In the genomic region with DNA sequence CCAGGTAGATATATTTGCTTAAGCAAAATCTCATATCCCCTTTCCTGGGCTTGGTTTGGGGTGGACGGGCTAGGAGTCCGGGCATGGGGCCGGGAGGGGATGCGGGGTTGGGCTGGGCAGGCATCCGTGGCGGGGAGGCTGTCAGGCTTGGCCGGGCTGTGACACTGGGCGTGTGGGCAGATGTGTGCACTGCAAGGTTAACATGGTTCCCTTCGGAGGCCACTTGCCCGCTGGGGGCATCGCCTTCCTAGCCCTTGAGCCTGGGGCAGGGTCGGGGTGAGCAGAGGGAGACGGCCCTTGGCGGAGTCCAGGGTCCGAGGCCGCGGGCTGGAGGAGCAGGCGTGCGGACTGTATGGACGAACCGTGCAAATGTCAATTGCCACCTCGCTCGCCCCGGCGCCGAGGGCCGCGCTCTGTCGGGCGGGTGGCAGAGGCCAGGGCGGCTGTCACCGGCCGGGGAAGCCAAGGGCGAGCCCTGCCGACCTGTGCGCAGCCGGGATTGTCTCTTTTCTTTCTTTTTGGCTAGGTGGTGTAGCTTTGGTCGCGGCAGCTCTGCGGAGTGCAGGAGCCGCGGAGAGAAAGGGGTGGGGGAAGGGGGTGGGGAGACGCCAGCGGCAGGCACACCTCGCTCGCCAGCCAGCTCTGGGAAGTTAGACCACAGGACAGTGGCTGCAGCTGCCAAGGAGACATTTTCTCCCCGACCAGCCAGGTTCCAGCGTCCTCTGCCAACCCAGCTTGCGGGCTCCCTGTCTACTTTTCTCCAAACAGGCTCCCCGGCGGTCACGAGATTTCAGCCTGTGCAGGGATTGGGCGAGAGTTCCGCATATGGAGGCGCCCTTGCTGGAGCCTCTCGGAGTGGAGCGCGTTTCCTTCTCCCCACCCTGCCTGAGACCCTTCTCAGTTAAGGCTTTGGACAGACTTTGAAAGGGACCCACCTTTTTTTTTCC, we compare ENCODE assay signal across 8 cellular contexts. TPM values are rescaled to one million over a fixed set of nuclear protein-coding genes. Genes with fewer than 3 reads are reported as not detected.
A peak's percentile ranks its signal among the peaks of the same experiment; 100 is the strongest.
DNase-seq lines count a peak whose midpoint lies in the region; FAIRE-seq and TF ChIP-seq lines count a peak whose summit lies in the region.

No MANE protein-coding gene starts in this region.

- no peak for TF ChIP-seq CTCF in Caco-2 (IDR thresholded peaks at IDR 0.05; ENCODE audit: insufficient read depth in 1 of 2, low read depth in 1 of 2, low read length in 1 of 2, severe bottlenecking in 1 of 2, unreplicated experiment in 1 of 2)
- no peak for TF ChIP-seq CTCF in GM20000 (IDR thresholded peaks at IDR 0.05; ENCODE audit: extremely low read depth, missing control alignments)
- no peak for TF ChIP-seq CTCF in epithelial cell of proximal tubule (conservative IDR thresholded peaks at IDR 0.05; ENCODE audit: low read depth, low read length)

- H3K9me3 Mint-ChIP-seq in Caco-2 (ENCODE audit: unreplicated experiment) = no peaks in the 10 kb centered on the region

- peak overlapping the region; percentile 88 to 99 for H3K27ac ChIP-seq in mucosa of rectum (ENCODE audit: low read depth in 2 of 2, low read length in 2 of 2)

- peak overlapping the region; percentile 75 to 92 for H3K9ac ChIP-seq in mucosa of rectum (ENCODE audit: low read depth in 1 of 2, low read length in 2 of 2)

- POLR2A ChIA-PET in Caco-2 (lab: Charles Lee) = interaction anchor here (0.6 kb wide), 1 partner anchor 126 kb away, joined by 3 read pairs; no protein-coding TSS in a partner anchor

- peaks cover 8% of the 10 kb centered on the region for H3K4me1 ChIP-seq in Caco-2
- peaks cover 12 to 16% of the 10 kb centered on the region in 2 donors for H3K4me1 ChIP-seq in mucosa of rectum (ENCODE audit: control insufficient read depth in 2 of 2, insufficient read depth in 2 of 2, low read length in 2 of 2)

- CTCF ChIA-PET in Caco-2 (lab: Charles Lee) = interaction anchor here (0.6 kb wide), 1 partner anchor 1001 kb away, joined by 3 read pairs; no protein-coding TSS in a partner anchor

- no TSS peak for BruUV-seq in Caco-2 (replicated peaks; lab: Mats Ljungman, UMichigan)

- H3K4me3 Mint-ChIP-seq in Caco-2 (ENCODE audit: unreplicated experiment) = peak overlapping the region; percentile 83

- H3K36me3 ChIP-seq in Caco-2 (ENCODE audit: control insufficient read depth, insufficient read depth, low read length) (no peaks in the 10 kb centered on the region), mucosa of rectum (ENCODE audit: control insufficient read depth in 2 of 2, insufficient read depth in 2 of 2, low read length in 2 of 2) (peaks cover 3 to 4% of the 10 kb centered on the region in 2 donors)

- peaks cover 18% of the 10 kb centered on the region for H3K36me3 Mint-ChIP-seq in Caco-2 (ENCODE audit: insufficient read depth, unreplicated experiment)

- intact Hi-C loops in Caco-2 (cut with micrococcal nuclease; ENCODE audit: unreplicated experiment) = no loop called here

- H3K9me3 ChIP-seq in Caco-2 (no peaks in the 10 kb centered on the region), mucosa of rectum (ENCODE audit: control insufficient read depth in 2 of 2, low read length in 2 of 2) (no peaks in the 10 kb centered on the region)

- no peaks in the 10 kb centered on the region for H3K27me3 Mint-ChIP-seq in Caco-2 (ENCODE audit: insufficient read depth, unreplicated experiment)

- DNase-seq in Caco-2 = peak; percentile 81 to 83
- peak; percentile 76 for DNase-seq in GM20000 (ENCODE audit: low spot score)
- DNase-seq in HTR-8/SVneo (ENCODE audit: insufficient read length, low spot score) = peak; percentile 64
- DNase-seq in OCI-M1 (lab: John Stamatoyannopoulos, UW) = peak; percentile 88
- DNase-seq in activated T-cell treated with anti-CD3 and anti-CD28 coated beads for 48 hours (ENCODE audit: low read depth) = peak; percentile 60
- DNase-seq in epithelial cell of proximal tubule (ENCODE audit: low read depth) = no peak
- peak; percentile 20 to 28 for DNase-seq in stimulated activated CD8-positive, alpha-beta memory T cell treated with anti-CD3 and anti-CD28 coated beads, Interleukin-4, amount 100 ng/mL, for 4 hours (ENCODE audit: low read depth in 2 of 2, low spot score in 1 of 2)

- H3K27ac Mint-ChIP-seq in Caco-2 (ENCODE audit: unreplicated experiment) = peak overlapping the region; percentile 89

- H3K4me3 ChIP-seq in Caco-2 (ENCODE audit: low read depth, low read length) = peak overlapping the region; percentile 79
- peak overlapping the region; percentile 95 for H3K4me3 ChIP-seq in epithelial cell of proximal tubule (ENCODE audit: low read depth, low read length)
- H3K4me3 ChIP-seq in mucosa of rectum (ENCODE audit: low read length in 2 of 2) = peak overlapping the region; percentile 85 to 95

- no peak for FAIRE-seq in HTR-8/SVneo (lab: Jason Lieb, UNC)

- no peaks in the 10 kb centered on the region for H3K27me3 ChIP-seq in Caco-2 (replicated peaks; ENCODE audit: control insufficient read depth, insufficient read depth, low read length)
- H3K27me3 ChIP-seq in mucosa of rectum (ENCODE audit: control insufficient read depth in 2 of 2, insufficient read depth in 2 of 2, low read length in 2 of 2) = no peaks in the 10 kb centered on the region

- H3K4me1 Mint-ChIP-seq in Caco-2 (ENCODE audit: low read depth, unreplicated experiment) = peaks cover 9% of the 10 kb centered on the region

RNA-seq across cellular contexts. Expression of gene RCOR3, which starts 1.3 kb away (rescaled TPM):
- 42.3 TPM in 2 replicates for total RNA-seq in Caco-2 (2022)
- total RNA-seq in epithelial cell of proximal tubule = 10.1 and 14.2 TPM in 2 replicates
